Comparison of ENCODE assay signal across 2 cellular contexts in the genomic region with DNA sequence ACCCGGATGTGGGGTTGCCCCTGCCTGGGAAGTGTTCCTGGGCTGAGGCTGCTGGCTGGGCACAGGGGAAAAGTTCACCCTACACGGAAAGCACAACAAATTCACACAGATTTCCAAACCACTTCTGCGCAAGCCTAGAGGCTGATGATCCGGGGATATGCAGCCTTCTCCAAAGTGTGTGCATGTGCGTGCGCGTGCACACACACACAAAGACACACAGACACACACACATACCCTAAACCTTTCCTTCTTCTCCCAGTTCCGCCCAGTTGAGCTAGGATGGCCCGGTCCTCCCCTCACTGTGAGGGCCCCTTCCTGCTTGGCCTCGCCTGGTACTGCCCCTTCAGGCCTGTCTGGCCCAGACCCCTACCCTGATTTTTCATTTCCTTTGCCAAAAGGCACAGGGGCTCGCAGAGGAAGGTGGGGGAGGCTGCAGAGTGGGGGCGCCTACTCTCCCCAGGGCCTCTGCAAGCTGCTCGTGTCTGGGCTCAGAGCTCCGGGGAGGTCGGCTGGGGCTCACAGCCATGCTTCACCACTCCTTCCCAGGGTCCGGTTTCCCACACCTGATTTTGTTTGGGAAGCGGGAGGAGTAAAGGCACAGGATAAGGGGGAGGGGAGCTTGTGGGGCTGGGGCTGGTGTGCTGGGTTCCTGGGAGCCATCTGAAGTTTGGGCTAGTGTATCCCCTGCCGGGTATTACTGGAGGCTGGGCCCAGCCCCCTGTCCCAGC.
TF ChIP-seq lines count a peak whose summit lies in the region.

No MANE protein-coding gene starts in this region.

TF ChIP-seq in H1, 55 proteins besides CTCF, POLR2A, EP300 and RAD21:
- TF ChIP-seq RNF2 (IDR thresholded peaks at IDR 0.05; ENCODE audit: borderline replicate concordance, low read depth, low read length, missing control alignments, poor library complexity, severe bottlenecking): no peak
- no peak for TF ChIP-seq SIX5 (IDR thresholded peaks at IDR 0.05; ENCODE audit: low read depth, low read length)
- TF ChIP-seq SAP30 (IDR thresholded peaks at IDR 0.05; ENCODE audit: insufficient read depth, insufficient replicate concordance, low read length): no peak
- no peak for TF ChIP-seq NRF1 (IDR thresholded peaks at IDR 0.05; ENCODE audit: low read depth, low read length)

TF ChIP-seq in WTC11, 78 proteins besides CTCF, POLR2A, EP300 and RAD21:
- TF ChIP-seq ESRRA (CRISPR knock-in tag; IDR thresholded peaks at IDR 0.05; ENCODE audit: borderline replicate concordance) (no peak), CREM (CRISPR knock-in tag; IDR thresholded peaks at IDR 0.05) (no peak), SP1 (CRISPR knock-in tag; conservative IDR thresholded peaks at IDR 0.05) (no peak), NR1H2 (CRISPR knock-in tag; IDR thresholded peaks at IDR 0.05) (no peak), ETV6 (CRISPR knock-in tag; IDR thresholded peaks at IDR 0.05) (no peak), ZNF219 (CRISPR knock-in tag; IDR thresholded peaks at IDR 0.05; ENCODE audit: borderline replicate concordance) (no peak), IRF2 (CRISPR knock-in tag; IDR thresholded peaks at IDR 0.05; ENCODE audit: borderline replicate concordance, low read depth) (no peak), SOX15 (CRISPR knock-in tag; IDR thresholded peaks at IDR 0.05) (no peak), SMAD4 (CRISPR knock-in tag; IDR thresholded peaks at IDR 0.05) (no peak)
- TF ChIP-seq, protein P1, sequence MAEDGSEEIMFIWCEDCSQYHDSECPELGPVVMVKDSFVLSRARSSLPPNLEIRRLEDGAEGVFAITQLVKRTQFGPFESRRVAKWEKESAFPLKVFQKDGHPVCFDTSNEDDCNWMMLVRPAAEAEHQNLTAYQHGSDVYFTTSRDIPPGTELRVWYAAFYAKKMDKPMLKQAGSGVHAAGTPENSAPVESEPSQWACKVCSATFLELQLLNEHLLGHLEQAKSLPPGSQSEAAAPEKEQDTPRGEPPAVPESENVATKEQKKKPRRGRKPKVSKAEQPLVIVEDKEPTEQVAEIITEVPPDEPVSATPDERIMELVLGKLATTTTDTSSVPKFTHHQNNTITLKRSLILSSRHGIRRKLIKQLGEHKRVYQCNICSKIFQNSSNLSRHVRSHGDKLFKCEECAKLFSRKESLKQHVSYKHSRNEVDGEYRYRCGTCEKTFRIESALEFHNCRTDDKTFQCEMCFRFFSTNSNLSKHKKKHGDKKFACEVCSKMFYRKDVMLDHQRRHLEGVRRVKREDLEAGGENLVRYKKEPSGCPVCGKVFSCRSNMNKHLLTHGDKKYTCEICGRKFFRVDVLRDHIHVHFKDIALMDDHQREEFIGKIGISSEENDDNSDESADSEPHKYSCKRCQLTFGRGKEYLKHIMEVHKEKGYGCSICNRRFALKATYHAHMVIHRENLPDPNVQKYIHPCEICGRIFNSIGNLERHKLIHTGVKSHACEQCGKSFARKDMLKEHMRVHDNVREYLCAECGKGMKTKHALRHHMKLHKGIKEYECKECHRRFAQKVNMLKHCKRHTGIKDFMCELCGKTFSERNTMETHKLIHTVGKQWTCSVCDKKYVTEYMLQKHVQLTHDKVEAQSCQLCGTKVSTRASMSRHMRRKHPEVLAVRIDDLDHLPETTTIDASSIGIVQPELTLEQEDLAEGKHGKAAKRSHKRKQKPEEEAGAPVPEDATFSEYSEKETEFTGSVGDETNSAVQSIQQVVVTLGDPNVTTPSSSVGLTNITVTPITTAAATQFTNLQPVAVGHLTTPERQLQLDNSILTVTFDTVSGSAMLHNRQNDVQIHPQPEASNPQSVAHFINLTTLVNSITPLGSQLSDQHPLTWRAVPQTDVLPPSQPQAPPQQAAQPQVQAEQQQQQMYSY (CRISPR knock-in tag; IDR thresholded peaks at IDR 0.05): no peak
- TF ChIP-seq, protein P2, sequence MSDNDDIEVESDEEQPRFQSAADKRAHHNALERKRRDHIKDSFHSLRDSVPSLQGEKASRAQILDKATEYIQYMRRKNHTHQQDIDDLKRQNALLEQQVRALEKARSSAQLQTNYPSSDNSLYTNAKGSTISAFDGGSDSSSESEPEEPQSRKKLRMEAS (CRISPR knock-in tag; IDR thresholded peaks at IDR 0.05): no peak
- TF ChIP-seq, protein P3, sequence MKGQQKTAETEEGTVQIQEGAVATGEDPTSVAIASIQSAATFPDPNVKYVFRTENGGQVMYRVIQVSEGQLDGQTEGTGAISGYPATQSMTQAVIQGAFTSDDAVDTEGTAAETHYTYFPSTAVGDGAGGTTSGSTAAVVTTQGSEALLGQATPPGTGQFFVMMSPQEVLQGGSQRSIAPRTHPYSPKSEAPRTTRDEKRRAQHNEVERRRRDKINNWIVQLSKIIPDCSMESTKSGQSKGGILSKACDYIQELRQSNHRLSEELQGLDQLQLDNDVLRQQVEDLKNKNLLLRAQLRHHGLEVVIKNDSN (CRISPR knock-in tag; IDR thresholded peaks at IDR 0.05): no peak
- TF ChIP-seq, protein P4, sequence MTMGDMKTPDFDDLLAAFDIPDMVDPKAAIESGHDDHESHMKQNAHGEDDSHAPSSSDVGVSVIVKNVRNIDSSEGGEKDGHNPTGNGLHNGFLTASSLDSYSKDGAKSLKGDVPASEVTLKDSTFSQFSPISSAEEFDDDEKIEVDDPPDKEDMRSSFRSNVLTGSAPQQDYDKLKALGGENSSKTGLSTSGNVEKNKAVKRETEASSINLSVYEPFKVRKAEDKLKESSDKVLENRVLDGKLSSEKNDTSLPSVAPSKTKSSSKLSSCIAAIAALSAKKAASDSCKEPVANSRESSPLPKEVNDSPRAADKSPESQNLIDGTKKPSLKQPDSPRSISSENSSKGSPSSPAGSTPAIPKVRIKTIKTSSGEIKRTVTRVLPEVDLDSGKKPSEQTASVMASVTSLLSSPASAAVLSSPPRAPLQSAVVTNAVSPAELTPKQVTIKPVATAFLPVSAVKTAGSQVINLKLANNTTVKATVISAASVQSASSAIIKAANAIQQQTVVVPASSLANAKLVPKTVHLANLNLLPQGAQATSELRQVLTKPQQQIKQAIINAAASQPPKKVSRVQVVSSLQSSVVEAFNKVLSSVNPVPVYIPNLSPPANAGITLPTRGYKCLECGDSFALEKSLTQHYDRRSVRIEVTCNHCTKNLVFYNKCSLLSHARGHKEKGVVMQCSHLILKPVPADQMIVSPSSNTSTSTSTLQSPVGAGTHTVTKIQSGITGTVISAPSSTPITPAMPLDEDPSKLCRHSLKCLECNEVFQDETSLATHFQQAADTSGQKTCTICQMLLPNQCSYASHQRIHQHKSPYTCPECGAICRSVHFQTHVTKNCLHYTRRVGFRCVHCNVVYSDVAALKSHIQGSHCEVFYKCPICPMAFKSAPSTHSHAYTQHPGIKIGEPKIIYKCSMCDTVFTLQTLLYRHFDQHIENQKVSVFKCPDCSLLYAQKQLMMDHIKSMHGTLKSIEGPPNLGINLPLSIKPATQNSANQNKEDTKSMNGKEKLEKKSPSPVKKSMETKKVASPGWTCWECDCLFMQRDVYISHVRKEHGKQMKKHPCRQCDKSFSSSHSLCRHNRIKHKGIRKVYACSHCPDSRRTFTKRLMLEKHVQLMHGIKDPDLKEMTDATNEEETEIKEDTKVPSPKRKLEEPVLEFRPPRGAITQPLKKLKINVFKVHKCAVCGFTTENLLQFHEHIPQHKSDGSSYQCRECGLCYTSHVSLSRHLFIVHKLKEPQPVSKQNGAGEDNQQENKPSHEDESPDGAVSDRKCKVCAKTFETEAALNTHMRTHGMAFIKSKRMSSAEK (CRISPR knock-in tag; IDR thresholded peaks at IDR 0.05; ENCODE audit: borderline replicate concordance): no peak
- TF ChIP-seq, protein P5, sequence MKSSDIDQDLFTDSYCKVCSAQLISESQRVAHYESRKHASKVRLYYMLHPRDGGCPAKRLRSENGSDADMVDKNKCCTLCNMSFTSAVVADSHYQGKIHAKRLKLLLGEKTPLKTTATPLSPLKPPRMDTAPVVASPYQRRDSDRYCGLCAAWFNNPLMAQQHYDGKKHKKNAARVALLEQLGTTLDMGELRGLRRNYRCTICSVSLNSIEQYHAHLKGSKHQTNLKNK (CRISPR knock-in tag; IDR thresholded peaks at IDR 0.05): no peak
- TF ChIP-seq, protein P6, sequence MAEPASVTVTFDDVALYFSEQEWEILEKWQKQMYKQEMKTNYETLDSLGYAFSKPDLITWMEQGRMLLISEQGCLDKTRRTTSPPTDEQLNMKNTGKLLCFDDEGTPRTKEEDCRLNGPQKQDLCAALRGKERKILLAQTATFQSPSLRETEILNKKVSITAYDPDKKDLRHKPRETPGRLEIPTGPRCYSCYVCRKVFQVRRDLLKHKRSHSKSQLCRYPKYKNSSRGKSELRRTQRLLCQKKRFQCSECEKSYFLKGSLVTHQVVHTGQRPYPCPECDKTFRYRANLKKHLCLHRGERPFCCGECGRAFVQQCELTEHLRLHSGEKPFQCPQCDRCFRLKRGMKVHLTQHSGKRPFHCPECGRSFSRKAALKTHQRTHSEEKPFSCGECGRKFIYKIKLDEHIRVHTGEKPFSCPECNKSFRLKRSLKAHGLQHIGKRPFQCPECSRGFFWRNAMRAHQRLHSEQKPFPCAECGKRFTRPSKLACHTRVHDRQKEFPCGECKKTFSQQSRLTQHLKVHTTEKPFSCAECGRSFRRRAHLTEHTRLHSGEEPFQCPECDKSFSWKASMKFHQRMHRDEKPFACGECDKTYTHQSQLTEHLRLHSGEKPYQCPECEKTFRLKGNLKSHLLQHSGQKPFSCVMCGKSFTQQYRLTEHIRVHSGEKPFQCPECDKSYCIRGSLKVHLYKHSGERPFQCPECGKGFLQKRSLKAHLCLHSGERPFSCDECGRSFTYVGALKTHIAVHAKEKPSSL (CRISPR knock-in tag; conservative IDR thresholded peaks at IDR 0.05): no peak
- TF ChIP-seq, protein P7, sequence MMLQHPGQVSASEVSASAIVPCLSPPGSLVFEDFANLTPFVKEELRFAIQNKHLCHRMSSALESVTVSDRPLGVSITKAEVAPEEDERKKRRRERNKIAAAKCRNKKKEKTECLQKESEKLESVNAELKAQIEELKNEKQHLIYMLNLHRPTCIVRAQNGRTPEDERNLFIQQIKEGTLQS (CRISPR knock-in tag; conservative IDR thresholded peaks at IDR 0.05): no peak
